In the genomic region with DNA sequence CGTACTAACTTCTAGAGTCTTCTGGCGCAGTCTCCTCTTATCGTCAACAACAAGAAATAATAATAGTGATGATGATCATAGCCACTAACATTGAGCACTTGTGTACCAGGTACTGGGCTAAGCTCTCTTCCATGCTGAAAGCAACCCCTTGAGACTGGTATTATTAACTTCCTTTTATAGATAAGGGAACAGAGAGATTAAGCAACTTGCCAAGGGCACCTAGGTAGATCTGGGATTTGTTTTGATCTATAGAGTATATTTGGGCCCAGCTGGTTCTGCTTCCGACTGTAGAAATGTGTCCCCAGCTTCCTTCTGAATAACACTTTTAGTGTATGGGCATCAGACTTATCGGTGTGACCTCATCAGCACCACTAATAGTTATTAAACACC, we compare ENCODE assay signal across 1 cellular context.
TF ChIP-seq lines count a peak whose summit lies in the region.

No MANE protein-coding gene starts in this region.

TF ChIP-seq in HCT116, 20 proteins besides CTCF, POLR2A, EP300 and RAD21 (continued from another document):
- TF ChIP-seq, protein P1, sequence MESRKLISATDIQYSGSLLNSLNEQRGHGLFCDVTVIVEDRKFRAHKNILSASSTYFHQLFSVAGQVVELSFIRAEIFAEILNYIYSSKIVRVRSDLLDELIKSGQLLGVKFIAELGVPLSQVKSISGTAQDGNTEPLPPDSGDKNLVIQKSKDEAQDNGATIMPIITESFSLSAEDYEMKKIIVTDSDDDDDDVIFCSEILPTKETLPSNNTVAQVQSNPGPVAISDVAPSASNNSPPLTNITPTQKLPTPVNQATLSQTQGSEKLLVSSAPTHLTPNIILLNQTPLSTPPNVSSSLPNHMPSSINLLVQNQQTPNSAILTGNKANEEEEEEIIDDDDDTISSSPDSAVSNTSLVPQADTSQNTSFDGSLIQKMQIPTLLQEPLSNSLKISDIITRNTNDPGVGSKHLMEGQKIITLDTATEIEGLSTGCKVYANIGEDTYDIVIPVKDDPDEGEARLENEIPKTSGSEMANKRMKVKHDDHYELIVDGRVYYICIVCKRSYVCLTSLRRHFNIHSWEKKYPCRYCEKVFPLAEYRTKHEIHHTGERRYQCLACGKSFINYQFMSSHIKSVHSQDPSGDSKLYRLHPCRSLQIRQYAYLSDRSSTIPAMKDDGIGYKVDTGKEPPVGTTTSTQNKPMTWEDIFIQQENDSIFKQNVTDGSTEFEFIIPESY (IDR thresholded peaks at IDR 0.05; ENCODE audit: extremely low read depth, insufficient replicate concordance, low read length) = no peak
- no peak for TF ChIP-seq JUND (IDR thresholded peaks at IDR 0.05)
- TF ChIP-seq, protein P2, sequence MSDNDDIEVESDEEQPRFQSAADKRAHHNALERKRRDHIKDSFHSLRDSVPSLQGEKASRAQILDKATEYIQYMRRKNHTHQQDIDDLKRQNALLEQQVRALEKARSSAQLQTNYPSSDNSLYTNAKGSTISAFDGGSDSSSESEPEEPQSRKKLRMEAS (IDR thresholded peaks at IDR 0.05) = no peak
- no peak for TF ChIP-seq TCF7L2 (IDR thresholded peaks at IDR 0.05; ENCODE audit: borderline replicate concordance, extremely low read depth, insufficient read depth, insufficient read length)
- no peak for TF ChIP-seq POLR2AphosphoS5 (IDR thresholded peaks at IDR 0.05; ENCODE audit: low read depth, low read length)
- no peak for TF ChIP-seq EZH2 (IDR thresholded peaks at IDR 0.05)
- TF ChIP-seq, protein P3, sequence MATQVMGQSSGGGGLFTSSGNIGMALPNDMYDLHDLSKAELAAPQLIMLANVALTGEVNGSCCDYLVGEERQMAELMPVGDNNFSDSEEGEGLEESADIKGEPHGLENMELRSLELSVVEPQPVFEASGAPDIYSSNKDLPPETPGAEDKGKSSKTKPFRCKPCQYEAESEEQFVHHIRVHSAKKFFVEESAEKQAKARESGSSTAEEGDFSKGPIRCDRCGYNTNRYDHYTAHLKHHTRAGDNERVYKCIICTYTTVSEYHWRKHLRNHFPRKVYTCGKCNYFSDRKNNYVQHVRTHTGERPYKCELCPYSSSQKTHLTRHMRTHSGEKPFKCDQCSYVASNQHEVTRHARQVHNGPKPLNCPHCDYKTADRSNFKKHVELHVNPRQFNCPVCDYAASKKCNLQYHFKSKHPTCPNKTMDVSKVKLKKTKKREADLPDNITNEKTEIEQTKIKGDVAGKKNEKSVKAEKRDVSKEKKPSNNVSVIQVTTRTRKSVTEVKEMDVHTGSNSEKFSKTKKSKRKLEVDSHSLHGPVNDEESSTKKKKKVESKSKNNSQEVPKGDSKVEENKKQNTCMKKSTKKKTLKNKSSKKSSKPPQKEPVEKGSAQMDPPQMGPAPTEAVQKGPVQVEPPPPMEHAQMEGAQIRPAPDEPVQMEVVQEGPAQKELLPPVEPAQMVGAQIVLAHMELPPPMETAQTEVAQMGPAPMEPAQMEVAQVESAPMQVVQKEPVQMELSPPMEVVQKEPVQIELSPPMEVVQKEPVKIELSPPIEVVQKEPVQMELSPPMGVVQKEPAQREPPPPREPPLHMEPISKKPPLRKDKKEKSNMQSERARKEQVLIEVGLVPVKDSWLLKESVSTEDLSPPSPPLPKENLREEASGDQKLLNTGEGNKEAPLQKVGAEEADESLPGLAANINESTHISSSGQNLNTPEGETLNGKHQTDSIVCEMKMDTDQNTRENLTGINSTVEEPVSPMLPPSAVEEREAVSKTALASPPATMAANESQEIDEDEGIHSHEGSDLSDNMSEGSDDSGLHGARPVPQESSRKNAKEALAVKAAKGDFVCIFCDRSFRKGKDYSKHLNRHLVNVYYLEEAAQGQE (IDR thresholded peaks at IDR 0.05; ENCODE audit: low read depth) = no peak
- no peak for TF ChIP-seq EGR1 (IDR thresholded peaks at IDR 0.05; ENCODE audit: low read depth)
- TF ChIP-seq EZH2phosphoT487 (IDR thresholded peaks at IDR 0.05; ENCODE audit: borderline replicate concordance) = no peak
- no peak for TF ChIP-seq SIN3A (IDR thresholded peaks at IDR 0.05; ENCODE audit: low read depth)
- no peak for TF ChIP-seq CEBPB (IDR thresholded peaks at IDR 0.05; ENCODE audit: low read depth)
- TF ChIP-seq SP1 (IDR thresholded peaks at IDR 0.05; ENCODE audit: low read depth) = no peak
- TF ChIP-seq CBX3 (IDR thresholded peaks at IDR 0.05; ENCODE audit: low read depth) = no peak
- TF ChIP-seq YY1 (IDR thresholded peaks at IDR 0.05; ENCODE audit: extremely low read depth, insufficient replicate concordance, low read depth, low read length) = no peak
TF ChIP-seq in HCT116: peak in this region for 0.
